Comparison of ENCODE assay signal across 17 cellular contexts in the genomic region with DNA sequence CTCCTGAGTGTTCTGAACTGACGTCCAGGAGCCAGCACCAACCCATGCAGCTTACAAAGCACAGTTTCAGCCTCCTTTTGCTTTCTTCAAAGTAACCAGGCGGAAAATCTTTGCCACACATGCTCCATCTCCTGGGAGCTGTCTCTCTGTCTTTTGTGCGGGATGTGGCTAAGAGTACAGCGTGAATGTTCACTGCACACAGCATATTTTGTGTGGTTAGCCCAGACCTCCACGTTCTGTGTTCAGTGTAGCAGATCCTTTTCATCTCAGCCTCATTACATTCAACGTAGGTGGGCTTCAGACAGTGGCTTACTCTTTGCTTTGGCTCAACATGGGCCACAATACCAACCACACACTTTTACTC.
DNase-seq lines count a peak whose midpoint lies in the region; ATAC-seq and TF ChIP-seq lines count a peak whose summit lies in the region.
"Had no signal": no experiment of that assay in that cellular context is flagged by ENCODE, and none has a peak within 500 bp of the region (broad histone marks: within the 10 kb centered on the region; RNA-seq: fewer than 3 reads in every experiment).

No MANE protein-coding gene starts in this region.

- peaks cover 6% of the 10 kb centered on the region; the same call in 1 of the 2 replicates for H3K36me3 ChIP-seq in SJCRH30
- no peaks in the 10 kb centered on the region for H3K36me3 ChIP-seq in sigmoid colon
- H3K36me3 ChIP-seq: BE2C had no signal

- peak overlapping the region; percentile 57 for H3K27ac ChIP-seq in SJCRH30
- peak overlapping the region in 1 of 4 donors; percentile 69 for H3K27ac ChIP-seq in sigmoid colon

- H3K4me3 ChIP-seq in SJCRH30 (no peak overlapping the region), sigmoid colon (no peak overlapping the region)

- H3K9me3 ChIP-seq in SJCRH30 (replicated peaks) (no peaks in the 10 kb centered on the region), sigmoid colon (no peaks in the 10 kb centered on the region)
- H3K9me3 ChIP-seq: BE2C had no signal

- DNase-seq in G401 (ENCODE audit: low spot score) = peak; percentile 24
- DNase-seq in SJCRH30 = peak; percentile 62 to 77
- DNase-seq in kidney tubule cell (ENCODE audit: low spot score) = peak; percentile 40
- peak; percentile 32 for DNase-seq in sigmoid colon
- no peak for DNase-seq in activated naive CD4-positive, alpha-beta T cell treated with Interleukin-2 at 50 U/mL for 16 hours
- DNase-seq in activated CD4-positive, CD25-positive, alpha-beta regulatory T cell treated with anti-CD3 and anti-CD28 coated beads, Interleukin-2, amount 50 U/mL, for 72 hours = no peak
- DNase-seq in A172 (ENCODE audit: low spot score) = no peak
- DNase-seq: activated CD8-positive, alpha-beta T cell treated with anti-CD3 and anti-CD28 coated beads for 36 hours; amygdala; BE2C; DMS53; left cardiac atrium; naive B cell; NCI-H1105; stimulated activated CD4-positive, alpha-beta T cell treated with anti-CD3 and anti-CD28 coated beads, Interleukin-2, amount 100 ng/mL, for 48 hours had no signal

- in situ Hi-C loops in G401 (cut with HindIII; ENCODE audit: low sequenced_read_pairs) = no loop called here

- no peak for TF ChIP-seq CTCF in sigmoid colon (IDR thresholded peaks at IDR 0.05)

- WGBS in sigmoid colon, 2 donors = 32 to 54% methylated on average over 6 of the region's 6 CpGs

- no peak for ATAC-seq in GM19324 (IDR thresholded peaks at IDR 0.05; ENCODE audit: low FRiP score, unreplicated experiment)
- ATAC-seq: activated CD8-positive, alpha-beta T cell treated with anti-CD3 and anti-CD28 coated beads for 36 hours; esophagus mucosa had no signal

- no peaks in the 10 kb centered on the region for H3K27me3 ChIP-seq in SJCRH30
- no peaks in the 10 kb centered on the region for H3K27me3 ChIP-seq in sigmoid colon

- intact Hi-C loops in sigmoid colon (cut with DNase I) = no loop called here

- H3K4me1 ChIP-seq in SJCRH30 (peaks cover 27% of the 10 kb centered on the region), sigmoid colon (peaks cover 0 to 17% (median 16%) of the 10 kb centered on the region in 4 donors)
- H3K4me1 ChIP-seq: BE2C had no signal

- TF ChIP-seq POLR2A in sigmoid colon (IDR thresholded peaks at IDR 0.05) = no peak

- no peak for TF ChIP-seq EP300 in sigmoid colon (IDR thresholded peaks at IDR 0.05)

Comparison
In these comparisons a context has a peak if more than half of its experiments do, and no peak if none do; other contexts are left out.
1. DNase-seq: peak in G401 (single experiment), SJCRH30 (2 of 2), kidney tubule cell (single experiment) and sigmoid colon (single experiment); none in activated naive CD4-positive, alpha-beta T cell treated with Interleukin-2 at 50 U/mL for 16 hours (single experiment), activated CD4-positive, CD25-positive, alpha-beta regulatory T cell treated with anti-CD3 and anti-CD28 coated beads, Interleukin-2, amount 50 U/mL, for 72 hours (single experiment) and A172 (single experiment).